ENCODE assay signal across 30 cellular contexts in the genomic region with DNA sequence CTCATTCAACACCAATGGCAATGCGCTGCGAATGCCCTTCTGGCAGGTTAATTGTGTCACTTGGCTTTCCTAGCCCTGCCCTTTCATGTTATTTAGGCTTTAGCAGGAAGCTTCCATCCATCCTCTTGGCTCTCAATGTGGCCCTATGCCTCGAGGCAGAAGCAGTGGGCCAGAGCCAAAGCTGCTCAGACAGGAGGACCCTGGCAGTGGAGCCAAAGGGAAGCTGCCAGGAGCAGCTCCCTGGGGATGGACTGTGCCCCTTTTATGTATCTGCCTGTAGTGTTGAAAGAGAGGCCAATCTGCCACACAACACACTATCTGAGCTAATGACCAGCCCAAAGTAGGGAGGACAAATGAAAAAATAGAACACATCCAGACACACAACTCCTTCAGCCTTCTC.
DNase-seq lines count a peak whose midpoint lies in the region; ATAC-seq, FAIRE-seq and TF ChIP-seq lines count a peak whose summit lies in the region.
"Had no signal": no experiment of that assay in that cellular context is flagged by ENCODE, and none has a peak within 500 bp of the region (broad histone marks: within the 10 kb centered on the region; RNA-seq: fewer than 3 reads in every experiment).

No MANE protein-coding gene starts in this region.

- no peak overlapping the region for H3K4me2 ChIP-seq in HepG2 (ENCODE audit: low read depth, low read length)
- H3K4me2 ChIP-seq: BLaER1 treated with 17β-estradiol and CSF1 and Interleukin-3, amounts not matched to agents 10 nM and 100 nM; KMS-11 had no signal

- no TSS peak for BruUV-seq in HepG2 (replicated peaks; lab: Mats Ljungman, UMichigan)

- TF ChIP-seq CTCF in liver (IDR thresholded peaks at IDR 0.05; ENCODE audit: low read depth, low read length, missing input control) (no peak), HepG2 (CRISPR knock-in tag; IDR thresholded peaks at IDR 0.05) (no peak), brain (conservative IDR thresholded peaks at IDR 0.05) (no peak)

- H3K79me2 ChIP-seq in HepG2 (ENCODE audit: insufficient read depth, low read length), result no peaks in the 10 kb centered on the region

- H3K9me3 ChIP-seq in liver (ENCODE audit: control insufficient read depth in 4 of 4, low read length in 3 of 4), result no peaks in the 10 kb centered on the region
- no peaks in the 10 kb centered on the region for H3K9me3 ChIP-seq in HepG2 (ENCODE audit: low read length)
- no peaks in the 10 kb centered on the region for H3K9me3 ChIP-seq in aorta (ENCODE audit: control insufficient read depth, low read length)
- H3K9me3 ChIP-seq: ascending aorta, lower lobe of right lung, mucosa of descending colon, upper lobe of right lung had no signal

- H3K36me3 ChIP-seq in liver (ENCODE audit: control insufficient read depth in 4 of 4, insufficient read depth in 3 of 4, low read depth in 1 of 4, low read length in 3 of 4) (no peaks in the 10 kb centered on the region), HepG2 (replicated peaks in 1 of 2; ENCODE audit: control insufficient read depth in 1 of 2, insufficient read depth in 2 of 2, low read length in 2 of 2) (no peaks in the 10 kb centered on the region), aorta (ENCODE audit: control insufficient read depth in 1 of 2, insufficient read depth in 2 of 2, low read length in 1 of 2) (no peaks in the 10 kb centered on the region)
- H3K36me3 ChIP-seq: ascending aorta; BLaER1 treated with 17β-estradiol and CSF1 and Interleukin-3, amounts not matched to agents 10 nM and 100 nM; lower lobe of right lung; upper lobe of right lung had no signal

- no peaks in the 10 kb centered on the region for H3K36me3 Mint-ChIP-seq in brain
- H3K36me3 Mint-ChIP-seq: natural killer cell treated with Interleukin-12 subunit alpha and Interleukin-12 subunit beta and Interleukin-15 and Interleukin-18, amount 100 ng/mL, for 72 hours had no signal

- no peaks in the 10 kb centered on the region for H3K27me3 Mint-ChIP-seq in brain
- H3K27me3 Mint-ChIP-seq: activated CD4-positive, alpha-beta T cell treated with anti-CD3 and anti-CD28 coated beads for 36 hours; activated naive CD8-positive, alpha-beta T cell; natural killer cell treated with Interleukin-12 subunit alpha and Interleukin-12 subunit beta and Interleukin-15 and Interleukin-18, amount 100 ng/mL, for 72 hours had no signal

- 36% methylated on average over 3 of the region's 3 CpGs for WGBS in liver
- WGBS in HepG2 (ENCODE audit: low lambda C conversion rate), result 94% methylated on average over 2 of the region's 3 CpGs
- 7 to 9% methylated on average over 3 of the region's 3 CpGs for WGBS in aorta, 2 donors

- no peak for ATAC-seq in HepG2
- ATAC-seq in left ventricle myocardium superior, result peak; percentile 97
- ATAC-seq in aorta (ENCODE audit: low FRiP score), result peak; percentile 46
- no peak for ATAC-seq in GM19395 (IDR thresholded peaks at IDR 0.05; ENCODE audit: unreplicated experiment)
- ATAC-seq: activated CD4-positive, alpha-beta T cell treated with anti-CD3 and anti-CD28 coated beads for 36 hours; GM12878; lower lobe of right lung; mucosa of descending colon; natural killer cell treated with Interleukin-12 subunit alpha and Interleukin-12 subunit beta and Interleukin-15 and Interleukin-18, amount 100 ng/mL, for 72 hours; upper lobe of right lung had no signal

- H2AFZ ChIP-seq in HepG2 (ENCODE audit: low read length), result no peak overlapping the region

- no peak for FAIRE-seq in HepG2 (lab: Jason Lieb, UNC)
- FAIRE-seq in H54 (lab: Jason Lieb, UNC), result no peak
- FAIRE-seq: GM12878, islet of Langerhans had no signal

- H3K4me3 ChIP-seq in liver (ENCODE audit: low read depth in 1 of 3, low read length in 3 of 3) (no peak overlapping the region), HepG2 (replicated peaks in 1 of 3; ENCODE audit: insufficient read depth in 1 of 3, low read depth in 2 of 3, low read length in 3 of 3) (no peak overlapping the region), aorta (ENCODE audit: low read length in 2 of 2) (no peak overlapping the region)
- H3K4me3 ChIP-seq: ascending aorta; BLaER1 treated with 17β-estradiol and CSF1 and Interleukin-3, amounts not matched to agents 10 nM and 100 nM; dorsolateral prefrontal cortex; GM12878; lower lobe of right lung; mucosa of descending colon; upper lobe of right lung had no signal

- H3K4me1 Mint-ChIP-seq in brain, result peaks cover 42% of the 10 kb centered on the region
- H3K4me1 Mint-ChIP-seq: activated CD4-positive, alpha-beta T cell treated with anti-CD3 and anti-CD28 coated beads for 36 hours had no signal

- no peak for TF ChIP-seq POLR2A in HepG2 (IDR thresholded peaks at IDR 0.05; ENCODE audit: insufficient read depth in 1 of 2, low read depth in 2 of 2, low read length in 2 of 2)
- no peak for TF ChIP-seq POLR2A in H54 (IDR thresholded peaks at IDR 0.05; ENCODE audit: low read depth, low read length)

- H3K27me3 ChIP-seq in liver (ENCODE audit: control insufficient read depth in 4 of 4, insufficient read depth in 4 of 4, low read length in 3 of 4) (no peaks in the 10 kb centered on the region), HepG2 (ENCODE audit: control insufficient read depth in 1 of 2, insufficient read depth in 2 of 2, low read length in 2 of 2) (no peaks in the 10 kb centered on the region), aorta (ENCODE audit: control insufficient read depth in 1 of 2, insufficient read depth in 2 of 2, low read length in 1 of 2) (no peaks in the 10 kb centered on the region)
- H3K27me3 ChIP-seq: ascending aorta; BLaER1 treated with 17β-estradiol and CSF1 and Interleukin-3, amounts not matched to agents 10 nM and 100 nM; dorsolateral prefrontal cortex; upper lobe of right lung had no signal

- DNase-seq in HepG2 (ENCODE audit: low spot score) (no peak), left ventricle myocardium superior (peak; percentile 58), aorta (no peak), H54 (ENCODE audit: insufficient read length, low spot score) (no peak), D341Med (ENCODE audit: low spot score) (no peak)
- DNase-seq: activated CD4-positive, alpha-beta T cell treated with anti-CD3 and anti-CD28 coated beads for 36 hours; activated effector memory CD4-positive, alpha-beta T cell treated with Interleukin-2 at 50 U/mL for 16 hours; activated T-cell treated with anti-CD3 and anti-CD28 coated beads for 4 hours; central memory CD4-positive, alpha-beta T cell; COR-L47; HFFc6; lower lobe of right lung; mucosa of descending colon; NCI-H1436; NCI-H2171; NCI-H526; stimulated activated CD4-positive, alpha-beta T cell treated with anti-CD3 and anti-CD28 coated beads, Interleukin-2, amount 100 ng/mL, for 48 hours; T-helper 2 cell; upper lobe of right lung had no signal

- no peaks in the 10 kb centered on the region for H3K9me3 Mint-ChIP-seq in brain
- H3K9me3 Mint-ChIP-seq: HFFc6; natural killer cell treated with Interleukin-12 subunit alpha and Interleukin-12 subunit beta and Interleukin-15 and Interleukin-18, amount 100 ng/mL, for 72 hours had no signal

- H3K4me1 ChIP-seq in liver (ENCODE audit: control insufficient read depth in 4 of 4, insufficient read depth in 4 of 4, low read length in 3 of 4) (peaks cover 2 to 11% (median 7%) of the 10 kb centered on the region in 4 donors), HepG2 (ENCODE audit: insufficient read depth, low read length) (no peaks in the 10 kb centered on the region), aorta (ENCODE audit: control insufficient read depth in 1 of 2, insufficient read depth in 2 of 2, low read length in 2 of 2) (peaks cover 0 to 2% of the 10 kb centered on the region in 2 donors)
- H3K4me1 ChIP-seq: lower lobe of right lung, upper lobe of right lung had no signal

- POLR2A ChIA-PET in HepG2 (lab: Yijun Ruan, JAX), result no interaction called here

- H3K9ac ChIP-seq in liver (ENCODE audit: low read depth in 1 of 2, low read length in 2 of 2) (no peak overlapping the region), HepG2 (ENCODE audit: insufficient read depth, low read depth, low read length) (no peak overlapping the region)
- H3K9ac ChIP-seq: BLaER1 treated with 17β-estradiol and CSF1 and Interleukin-3, amounts not matched to agents 10 nM and 100 nM; KMS-11 had no signal

- H4K20me1 ChIP-seq in HepG2 (ENCODE audit: insufficient read depth, low read length), result no peaks in the 10 kb centered on the region
- H4K20me1 ChIP-seq: BLaER1 treated with 17β-estradiol and CSF1 and Interleukin-3, amounts not matched to agents 10 nM and 100 nM had no signal

- H3K27ac ChIP-seq in liver (ENCODE audit: low read depth in 1 of 2, low read length in 2 of 2) (peak overlapping the region in 1 of 2 donors; percentile 49), HepG2 (ENCODE audit: extremely low read length, insufficient read depth, low read length) (no peak overlapping the region), aorta (ENCODE audit: low read depth in 1 of 2, low read length in 2 of 2) (no peak overlapping the region)
- H3K27ac ChIP-seq: ascending aorta, dorsolateral prefrontal cortex, KMS-11, lower lobe of right lung, upper lobe of right lung had no signal

- intact Hi-C loops in HepG2 (cut with micrococcal nuclease; ENCODE audit: unreplicated experiment), result no loop called here
- intact Hi-C loops in left ventricle myocardium superior (cut with micrococcal nuclease), result no loop called here
- intact Hi-C loops in aorta (cut with DNase I), result no loop called here

- CTCF ChIA-PET in HepG2 (lab: Yijun Ruan, JAX; ENCODE audit: low intra/inter-chr PET ratio, low total read pairs), result no interaction called here

- in situ Hi-C loops in HepG2 (cut with HindIII; ENCODE audit: extremely low pct_ligation_motif_present, low pct_unique_long_range_greater_than_20kb), result no loop called here

- H3K27ac Mint-ChIP-seq in brain, result peak overlapping the region in 4 of 5 experiments; percentile 6 to 80 (median 17)
- H3K27ac Mint-ChIP-seq: activated CD4-positive, alpha-beta T cell treated with anti-CD3 and anti-CD28 coated beads for 36 hours; activated naive CD8-positive, alpha-beta T cell; HFFc6; natural killer cell treated with Interleukin-12 subunit alpha and Interleukin-12 subunit beta and Interleukin-15 and Interleukin-18, amount 100 ng/mL, for 72 hours had no signal

- TF ChIP-seq EP300 in HepG2 (IDR thresholded peaks at IDR 0.05; ENCODE audit: low read depth in 2 of 2, low read length in 2 of 2) (no peak), HepG2 (CRISPR knock-in tag; IDR thresholded peaks at IDR 0.05; ENCODE audit: borderline replicate concordance) (no peak)

- TF ChIP-seq RAD21 in liver (IDR thresholded peaks at IDR 0.05) (peak; percentile 22 to 49), HepG2 (CRISPR knock-in tag; IDR thresholded peaks at IDR 0.05) (no peak)

- no peak overlapping the region for H3K4me3 Mint-ChIP-seq in brain
- H3K4me3 Mint-ChIP-seq: activated CD4-positive, alpha-beta T cell treated with anti-CD3 and anti-CD28 coated beads for 36 hours; activated naive CD8-positive, alpha-beta T cell; HFFc6; natural killer cell treated with Interleukin-12 subunit alpha and Interleukin-12 subunit beta and Interleukin-15 and Interleukin-18, amount 100 ng/mL, for 72 hours had no signal

TF ChIP-seq in liver, 16 proteins besides CTCF, POLR2A, EP300 and RAD21 (continues in another document):
- TF ChIP-seq HNF4A (conservative IDR thresholded peaks at IDR 0.05), result peak; percentile 52 to 73

TF ChIP-seq in HepG2, 621 proteins besides CTCF, POLR2A, EP300 and RAD21:
- no peak for TF ChIP-seq ZNF432 (CRISPR knock-in tag; IDR thresholded peaks at IDR 0.05; ENCODE audit: borderline replicate concordance)

Comparison
In these comparisons a context has a peak if more than half of its experiments do, and no peak if none do; other contexts are left out.
1. ATAC-seq: peak in left ventricle myocardium superior (single experiment) and aorta (single experiment); none in HepG2 (single experiment) and GM19395 (single experiment).